Comparison of ENCODE assay signal across 22 cellular contexts in the genomic region with DNA sequence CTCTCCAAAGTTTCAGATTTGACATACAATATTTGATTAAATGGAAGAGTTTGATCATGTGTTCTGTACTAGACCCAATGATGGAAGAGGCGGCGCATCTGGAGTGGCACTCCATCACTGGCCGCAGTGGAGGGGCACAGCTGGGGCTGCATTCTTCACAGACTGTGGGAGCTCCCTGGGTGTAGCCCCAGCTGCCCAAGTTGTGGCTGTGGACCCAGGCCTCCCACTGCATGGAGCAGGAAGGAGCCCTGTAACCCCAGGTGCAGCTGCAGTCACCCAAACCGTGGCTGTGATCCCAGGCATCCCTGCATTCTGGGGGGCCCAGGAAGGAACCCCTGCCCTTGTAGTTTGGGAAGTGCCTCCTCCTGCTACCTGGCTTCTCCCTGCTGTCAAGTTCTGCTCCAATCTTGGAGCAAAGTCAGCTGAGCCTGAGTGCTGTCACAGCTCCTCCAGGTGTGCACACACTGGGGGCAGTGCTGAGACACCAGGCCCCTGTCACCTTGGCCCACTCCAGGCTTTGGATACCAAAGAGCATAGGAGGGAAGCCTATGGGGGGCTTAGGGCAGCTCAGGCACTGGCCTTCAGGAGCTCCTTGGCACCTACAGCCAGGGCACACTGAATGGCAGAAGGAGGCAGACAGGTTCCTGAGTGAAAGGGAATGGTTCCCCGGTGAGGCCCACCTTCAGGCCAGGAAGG.
"Had no signal": no experiment of that assay in that cellular context is flagged by ENCODE, and none has a peak within 500 bp of the region (broad histone marks: within the 10 kb centered on the region; RNA-seq: fewer than 3 reads in every experiment).

No MANE protein-coding gene starts in this region.

- H3K27me3 ChIP-seq: heart left ventricle, neural progenitor cell, ovary, suprapubic skin, tibial artery, upper lobe of right lung had no signal

- FAIRE-seq: islet of Langerhans, urothelium cell line had no signal

- H3K4me3 ChIP-seq: heart left ventricle, left ventricle myocardium inferior, lung, neural progenitor cell, ovary, skin epidermis, suprapubic skin, thoracic aorta, tibial artery, upper lobe of right lung had no signal

- H3K4me1 ChIP-seq: heart left ventricle, left ventricle myocardium inferior, neural progenitor cell, suprapubic skin, tibial artery, upper lobe of right lung had no signal

- DNase-seq: heart left ventricle; hypothalamus; immature natural killer cell; left ventricle myocardium inferior; mesendoderm; naive B cell; natural killer cell; nephron progenitor cell; ovary; right cardiac atrium; stimulated activated CD4-positive, alpha-beta T cell treated with anti-CD3 and anti-CD28 coated beads, Interleukin-4, amount 100 ng/mL, for 24 hours; stimulated activated naive B cell treated with anti-CD40 and anti-IgM and Interleukin-4, amounts not matched to agents 10 μg/mL and 1 μg/mL and 100 μg/mL, for 72 hours; tibial artery; upper lobe of right lung had no signal

- ATAC-seq: heart left ventricle; natural killer cell; sciatic nerve; stimulated activated naive B cell treated with anti-CD40 and anti-IgM and Interleukin-4, amounts not matched to agents 10 μg/mL and 1 μg/mL and 100 μg/mL, for 72 hours; upper lobe of right lung had no signal

- H3K27ac ChIP-seq: heart left ventricle, left ventricle myocardium inferior, neural progenitor cell, ovary, skin epidermis, suprapubic skin, thoracic aorta, tibial artery, upper lobe of right lung had no signal

- H3K9me3 ChIP-seq: heart left ventricle, left ventricle myocardium inferior, ovary, suprapubic skin, thoracic aorta, tibial artery, upper lobe of right lung had no signal

- H3K36me3 ChIP-seq: heart left ventricle, left ventricle myocardium inferior, neural progenitor cell, ovary, suprapubic skin, thoracic aorta, tibial artery, upper lobe of right lung had no signal
